20 cellular contexts compared by ENCODE assay signal in the genomic region with DNA sequence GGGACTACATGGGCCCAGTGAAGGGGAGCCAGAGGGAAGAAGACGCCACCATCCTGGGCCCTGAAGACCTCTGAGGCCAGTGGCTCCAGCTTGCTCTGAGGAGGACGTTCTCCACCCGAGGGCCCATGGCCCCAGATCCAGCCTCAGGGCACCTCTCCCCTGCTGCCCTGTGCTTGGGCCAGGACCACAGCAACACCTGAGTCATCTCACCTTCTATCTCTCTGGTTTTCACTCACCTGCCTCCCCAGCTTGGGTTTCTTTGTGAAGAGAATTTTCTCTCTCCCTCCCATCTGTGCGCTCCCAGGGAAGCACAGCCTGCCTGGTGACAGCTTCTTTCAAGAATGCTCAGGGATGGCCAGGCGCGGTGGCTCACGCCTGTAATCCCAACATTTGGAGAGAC. TPM values are rescaled to one million over a fixed set of nuclear protein-coding genes. Genes with fewer than 3 reads are reported as not detected.
DNase-seq lines count a peak whose midpoint lies in the region; ATAC-seq and TF ChIP-seq lines count a peak whose summit lies in the region.
"Had no signal": no experiment of that assay in that cellular context is flagged by ENCODE, and none has a peak within 500 bp of the region (broad histone marks: within the 10 kb centered on the region; RNA-seq: fewer than 3 reads in every experiment).

No MANE protein-coding gene starts in this region.

- H3K4me3 ChIP-seq in BLaER1 (no peak overlapping the region), HL-60 (replicated peaks; ENCODE audit: insufficient read depth, low read length) (no peak overlapping the region), trophoblast cell (ENCODE audit: low read depth, low read length) (no peak overlapping the region), right atrium auricular region (no peak overlapping the region)
- H3K4me3 ChIP-seq: SJSA1 had no signal

- H2BK12ac ChIP-seq in trophoblast cell (ENCODE audit: low read length) = no peak overlapping the region

- H4K12ac ChIP-seq in trophoblast cell (ENCODE audit: low read depth, low read length) = no peak overlapping the region

- H2BK120ac ChIP-seq in trophoblast cell (ENCODE audit: insufficient read depth, low read length, poor library complexity) = no peak overlapping the region

- H3K27ac ChIP-seq in BLaER1 (peak overlapping the region; percentile 18; the same call in 1 of the 2 replicates), HL-60 (replicated peaks) (peak overlapping the region; percentile 15; the same call in 1 of the 2 replicates), trophoblast cell (ENCODE audit: low read depth, low read length) (no peak overlapping the region), right atrium auricular region (no peak overlapping the region)
- H3K27ac ChIP-seq: SJSA1 had no signal

- TF ChIP-seq CTCF in HL-60 (IDR thresholded peaks at IDR 0.05; ENCODE audit: insufficient read depth, low read length) (no peak), right atrium auricular region (IDR thresholded peaks at IDR 0.05) (no peak)

- no peak overlapping the region for H3K18ac ChIP-seq in trophoblast cell (ENCODE audit: low read length)

- DNase-seq in HL-60 (ENCODE audit: low read depth in 1 of 2, low spot score in 1 of 2) = no peak
- DNase-seq in kidney tubule cell (ENCODE audit: low spot score) = peak; percentile 13
- peak; percentile 62 to 67 for DNase-seq in trophoblast cell
- no peak for DNase-seq in DMS53 treated with DMSO at 0.1 percent for 48 hours (lab: John Stamatoyannopoulos, UW; ENCODE audit: unreplicated experiment)
- DNase-seq in right atrium auricular region (ENCODE audit: low spot score) = no peak
- DNase-seq: C1 segment of cervical spinal cord; Calu3; CD8-positive, alpha-beta T cell; DMS153; GOT3; Kasumi-1; NCI-H1417 treated with DMSO at 0.1 percent for 48 hours; NCI-H187; NCI-H446; NCI-H526; OCI-M1 had no signal

- H3K36me3 ChIP-seq in BLaER1 (no peaks in the 10 kb centered on the region), trophoblast cell (ENCODE audit: control insufficient read depth in 1 of 2, insufficient read depth in 2 of 2, low read length in 2 of 2) (no peaks in the 10 kb centered on the region), right atrium auricular region (no peaks in the 10 kb centered on the region)
- H3K36me3 ChIP-seq: SJSA1 had no signal

- no peak overlapping the region for H2AK5ac ChIP-seq in trophoblast cell (ENCODE audit: low read length)

- ATAC-seq in GM19351 (IDR thresholded peaks at IDR 0.05; ENCODE audit: unreplicated experiment) = no peak
- ATAC-seq: CD8-positive, alpha-beta T cell; Right ventricle myocardium inferior had no signal

- H4K20me1 ChIP-seq in BLaER1 = no peaks in the 10 kb centered on the region

- no peak overlapping the region for H4K91ac ChIP-seq in trophoblast cell (ENCODE audit: low read depth, low read length)

- peak overlapping the region; percentile 13; the same call in 1 of the 2 replicates for H3K4me2 ChIP-seq in BLaER1
- no peak overlapping the region for H3K4me2 ChIP-seq in trophoblast cell (ENCODE audit: low read length)

- no peak overlapping the region for H3K4ac ChIP-seq in trophoblast cell (ENCODE audit: low read depth, low read length)

- no peak overlapping the region for H3K14ac ChIP-seq in trophoblast cell (ENCODE audit: low read length)

- no peaks in the 10 kb centered on the region for H3K79me2 ChIP-seq in trophoblast cell (ENCODE audit: control insufficient read depth, insufficient read depth, low read length, poor library complexity)

- no peak overlapping the region for H2AFZ ChIP-seq in trophoblast cell (ENCODE audit: insufficient read depth, low read length, poor library complexity)

- H3K23ac ChIP-seq in trophoblast cell (ENCODE audit: low read length) = no peak overlapping the region

- no peak overlapping the region for H2BK5ac ChIP-seq in trophoblast cell (ENCODE audit: low read depth, low read length, poor library complexity)

- H3K9ac ChIP-seq in BLaER1 = no peak overlapping the region
- H3K9ac ChIP-seq in trophoblast cell (ENCODE audit: low read length) = no peak overlapping the region

- H3K79me1 ChIP-seq in trophoblast cell (ENCODE audit: low read length) = no peaks in the 10 kb centered on the region

- WGBS in trophoblast cell (ENCODE audit: extremely low coverage, insufficient coverage, insufficient read length) = no CpG with 5 or more reads among the region's 7 CpGs

- H3K27me3 ChIP-seq in BLaER1 (no peaks in the 10 kb centered on the region), HL-60 (ENCODE audit: insufficient read depth, poor library complexity, severe bottlenecking) (no peaks in the 10 kb centered on the region), trophoblast cell (ENCODE audit: insufficient read depth, low read length) (no peaks in the 10 kb centered on the region), right atrium auricular region (no peaks in the 10 kb centered on the region)
- H3K27me3 ChIP-seq: SJSA1 had no signal

- H3K9me3 ChIP-seq in BLaER1 (no peaks in the 10 kb centered on the region), trophoblast cell (ENCODE audit: insufficient read depth, low read depth, low read length) (no peaks in the 10 kb centered on the region), right atrium auricular region (no peaks in the 10 kb centered on the region)
- H3K9me3 ChIP-seq: SJSA1 had no signal

- peaks cover 100% of the 10 kb centered on the region for H3K4me1 ChIP-seq in BLaER1
- peaks cover 0 to 2% of the 10 kb centered on the region in 2 experiments for H3K4me1 ChIP-seq in trophoblast cell (ENCODE audit: control insufficient read depth in 1 of 2, insufficient read depth in 2 of 2, low read length in 2 of 2)
- peaks cover 0 to 10% of the 10 kb centered on the region in 2 donors for H3K4me1 ChIP-seq in right atrium auricular region

- no peak overlapping the region for H4K8ac ChIP-seq in trophoblast cell (ENCODE audit: low read depth, low read length)

RNA-seq across cellular contexts. Expression of gene ZFP36L2, which starts 19.8 kb away (rescaled TPM):
- polyA plus RNA-seq in trophoblast cell (2013) = 62.0 and 65.7 TPM in 2 replicates
- 10 to 100 TPM; 43.2 to 47.3 TPM for total RNA-seq in right atrium auricular region

Comparison
In these comparisons a context has a peak if more than half of its experiments do, and no peak if none do; other contexts are left out.
1. H3K27ac ChIP-seq: peak in BLaER1 (single experiment) and HL-60 (single experiment); none in trophoblast cell (single experiment) and right atrium auricular region (0 of 2).
2. DNase-seq: peak in kidney tubule cell (single experiment) and trophoblast cell (2 of 2); none in HL-60 (0 of 2), DMS53 treated with DMSO at 0.1 percent for 48 hours (single experiment) and right atrium auricular region (single experiment).